ENCODE assay signal across 1 cellular context in the genomic region with DNA sequence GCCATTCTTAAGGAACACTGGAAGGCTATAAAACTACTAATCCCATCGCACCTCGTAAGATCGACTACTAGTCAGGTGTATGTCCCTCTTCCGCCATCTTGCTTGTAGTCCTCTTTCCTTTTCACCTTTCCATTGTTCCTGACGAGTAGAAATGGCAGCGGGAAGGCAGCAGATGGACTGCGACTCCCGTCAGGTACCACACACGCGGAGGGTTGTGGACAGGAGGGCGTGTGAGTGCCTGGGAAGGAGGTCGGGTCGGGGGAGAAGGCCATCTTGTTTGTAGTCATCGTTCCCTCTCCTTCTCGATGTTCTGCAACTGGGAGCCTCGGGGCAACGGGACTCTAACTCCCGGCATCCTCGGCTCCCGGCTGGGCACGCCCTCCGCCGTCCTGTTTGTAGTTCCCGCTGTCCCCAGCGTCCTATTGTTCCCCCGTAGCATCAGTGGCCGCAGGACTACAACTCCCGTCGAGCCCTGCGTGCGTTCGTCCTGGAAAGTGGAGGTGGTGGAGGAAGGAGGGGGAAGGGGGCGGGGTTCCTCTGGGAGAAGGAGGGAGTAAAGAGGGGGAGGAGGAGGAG.
A peak's percentile ranks its signal among the peaks of the same experiment; 100 is the strongest.
TF ChIP-seq lines count a peak whose summit lies in the region.

No MANE protein-coding gene starts in this region.

TF ChIP-seq in GM12878, 131 proteins besides CTCF, POLR2A, EP300 and RAD21 (continued from another document and continues in another):
- TF ChIP-seq, protein P1, sequence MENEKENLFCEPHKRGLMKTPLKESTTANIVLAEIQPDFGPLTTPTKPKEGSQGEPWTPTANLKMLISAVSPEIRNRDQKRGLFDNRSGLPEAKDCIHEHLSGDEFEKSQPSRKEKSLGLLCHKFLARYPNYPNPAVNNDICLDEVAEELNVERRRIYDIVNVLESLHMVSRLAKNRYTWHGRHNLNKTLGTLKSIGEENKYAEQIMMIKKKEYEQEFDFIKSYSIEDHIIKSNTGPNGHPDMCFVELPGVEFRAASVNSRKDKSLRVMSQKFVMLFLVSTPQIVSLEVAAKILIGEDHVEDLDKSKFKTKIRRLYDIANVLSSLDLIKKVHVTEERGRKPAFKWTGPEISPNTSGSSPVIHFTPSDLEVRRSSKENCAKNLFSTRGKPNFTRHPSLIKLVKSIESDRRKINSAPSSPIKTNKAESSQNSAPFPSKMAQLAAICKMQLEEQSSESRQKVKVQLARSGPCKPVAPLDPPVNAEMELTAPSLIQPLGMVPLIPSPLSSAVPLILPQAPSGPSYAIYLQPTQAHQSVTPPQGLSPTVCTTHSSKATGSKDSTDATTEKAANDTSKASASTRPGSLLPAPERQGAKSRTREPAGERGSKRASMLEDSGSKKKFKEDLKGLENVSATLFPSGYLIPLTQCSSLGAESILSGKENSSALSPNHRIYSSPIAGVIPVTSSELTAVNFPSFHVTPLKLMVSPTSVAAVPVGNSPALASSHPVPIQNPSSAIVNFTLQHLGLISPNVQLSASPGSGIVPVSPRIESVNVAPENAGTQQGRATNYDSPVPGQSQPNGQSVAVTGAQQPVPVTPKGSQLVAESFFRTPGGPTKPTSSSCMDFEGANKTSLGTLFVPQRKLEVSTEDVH (IDR thresholded peaks at IDR 0.05; ENCODE audit: low read depth, partially characterized antibody), result no peak
- no peak for TF ChIP-seq TCF7 (IDR thresholded peaks at IDR 0.05; ENCODE audit: borderline replicate concordance)
- peak; percentile 16; the same call in 1 of the 2 replicates for TF ChIP-seq SMARCA5 (IDR thresholded peaks at IDR 0.05)
- TF ChIP-seq ZBED1 (IDR thresholded peaks at IDR 0.05; ENCODE audit: borderline replicate concordance), result no peak
- no peak for TF ChIP-seq NRF1 (conservative IDR thresholded peaks at IDR 0.05; ENCODE audit: low read depth, low read length)
- TF ChIP-seq EGR1 (IDR thresholded peaks at IDR 0.05; ENCODE audit: borderline replicate concordance in 1 of 2, low read depth in 2 of 2, low read length in 2 of 2), result peak in 1 of 2 experiments; percentile 72; a peak in 1 of 3 replicates
- TF ChIP-seq, protein P2, sequence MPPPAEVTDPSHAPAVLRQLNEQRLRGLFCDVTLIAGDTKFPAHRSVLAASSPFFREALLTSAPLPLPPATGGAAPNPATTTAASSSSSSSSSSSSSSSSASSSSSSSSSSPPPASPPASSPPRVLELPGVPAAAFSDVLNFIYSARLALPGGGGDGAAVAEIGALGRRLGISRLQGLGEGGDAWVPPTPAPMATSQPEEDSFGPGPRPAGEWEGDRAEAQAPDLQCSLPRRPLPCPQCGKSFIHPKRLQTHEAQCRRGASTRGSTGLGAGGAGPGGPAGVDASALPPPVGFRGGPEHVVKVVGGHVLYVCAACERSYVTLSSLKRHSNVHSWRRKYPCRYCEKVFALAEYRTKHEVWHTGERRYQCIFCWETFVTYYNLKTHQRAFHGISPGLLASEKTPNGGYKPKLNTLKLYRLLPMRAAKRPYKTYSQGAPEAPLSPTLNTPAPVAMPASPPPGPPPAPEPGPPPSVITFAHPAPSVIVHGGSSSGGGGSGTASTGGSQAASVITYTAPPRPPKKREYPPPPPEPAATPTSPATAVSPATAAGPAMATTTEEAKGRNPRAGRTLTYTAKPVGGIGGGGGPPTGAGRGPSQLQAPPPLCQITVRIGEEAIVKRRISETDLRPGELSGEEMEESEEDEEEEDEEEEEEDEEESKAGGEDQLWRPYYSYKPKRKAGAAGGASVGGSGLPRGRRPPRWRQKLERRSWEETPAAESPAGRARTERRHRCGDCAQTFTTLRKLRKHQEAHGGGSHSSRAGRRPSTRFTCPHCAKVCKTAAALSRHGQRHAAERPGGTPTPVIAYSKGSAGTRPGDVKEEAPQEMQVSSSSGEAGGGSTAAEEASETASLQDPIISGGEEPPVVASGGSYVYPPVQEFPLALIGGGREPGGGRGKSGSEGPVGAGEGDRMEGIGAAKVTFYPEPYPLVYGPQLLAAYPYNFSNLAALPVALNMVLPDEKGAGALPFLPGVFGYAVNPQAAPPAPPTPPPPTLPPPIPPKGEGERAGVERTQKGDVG (CRISPR knock-in tag; IDR thresholded peaks at IDR 0.05), result no peak
- TF ChIP-seq CREM (IDR thresholded peaks at IDR 0.05; ENCODE audit: low read depth), result peak; percentile 96
- TF ChIP-seq CHD2 (IDR thresholded peaks at IDR 0.05; ENCODE audit: borderline replicate concordance, low read depth, low read length), result peak; percentile 87
- peak; percentile 14; the same call in 1 of the 2 replicates for TF ChIP-seq IRF4 (IDR thresholded peaks at IDR 0.05; ENCODE audit: low read depth, low read length)
- no peak for TF ChIP-seq POU2F2 (IDR thresholded peaks at IDR 0.05; ENCODE audit: borderline replicate concordance, low read depth, low read length)
- TF ChIP-seq SUZ12 (IDR thresholded peaks at IDR 0.05; ENCODE audit: unreplicated experiment), result no peak
- no peak for TF ChIP-seq MEF2B (IDR thresholded peaks at IDR 0.05; ENCODE audit: partially characterized antibody, poor library complexity, severe bottlenecking)
- no peak for TF ChIP-seq STAT3 (IDR thresholded peaks at IDR 0.05; ENCODE audit: low read depth, low read length)
- TF ChIP-seq MYB (IDR thresholded peaks at IDR 0.05; ENCODE audit: borderline replicate concordance, low read depth, low read length), result no peak; the same call in 1 of the 2 replicates
- TF ChIP-seq HDAC6 (IDR thresholded peaks at IDR 0.05; ENCODE audit: unreplicated experiment), result no peak
- no peak for TF ChIP-seq MXI1 (IDR thresholded peaks at IDR 0.05; ENCODE audit: low read depth, low read length)
- TF ChIP-seq, protein P3, sequence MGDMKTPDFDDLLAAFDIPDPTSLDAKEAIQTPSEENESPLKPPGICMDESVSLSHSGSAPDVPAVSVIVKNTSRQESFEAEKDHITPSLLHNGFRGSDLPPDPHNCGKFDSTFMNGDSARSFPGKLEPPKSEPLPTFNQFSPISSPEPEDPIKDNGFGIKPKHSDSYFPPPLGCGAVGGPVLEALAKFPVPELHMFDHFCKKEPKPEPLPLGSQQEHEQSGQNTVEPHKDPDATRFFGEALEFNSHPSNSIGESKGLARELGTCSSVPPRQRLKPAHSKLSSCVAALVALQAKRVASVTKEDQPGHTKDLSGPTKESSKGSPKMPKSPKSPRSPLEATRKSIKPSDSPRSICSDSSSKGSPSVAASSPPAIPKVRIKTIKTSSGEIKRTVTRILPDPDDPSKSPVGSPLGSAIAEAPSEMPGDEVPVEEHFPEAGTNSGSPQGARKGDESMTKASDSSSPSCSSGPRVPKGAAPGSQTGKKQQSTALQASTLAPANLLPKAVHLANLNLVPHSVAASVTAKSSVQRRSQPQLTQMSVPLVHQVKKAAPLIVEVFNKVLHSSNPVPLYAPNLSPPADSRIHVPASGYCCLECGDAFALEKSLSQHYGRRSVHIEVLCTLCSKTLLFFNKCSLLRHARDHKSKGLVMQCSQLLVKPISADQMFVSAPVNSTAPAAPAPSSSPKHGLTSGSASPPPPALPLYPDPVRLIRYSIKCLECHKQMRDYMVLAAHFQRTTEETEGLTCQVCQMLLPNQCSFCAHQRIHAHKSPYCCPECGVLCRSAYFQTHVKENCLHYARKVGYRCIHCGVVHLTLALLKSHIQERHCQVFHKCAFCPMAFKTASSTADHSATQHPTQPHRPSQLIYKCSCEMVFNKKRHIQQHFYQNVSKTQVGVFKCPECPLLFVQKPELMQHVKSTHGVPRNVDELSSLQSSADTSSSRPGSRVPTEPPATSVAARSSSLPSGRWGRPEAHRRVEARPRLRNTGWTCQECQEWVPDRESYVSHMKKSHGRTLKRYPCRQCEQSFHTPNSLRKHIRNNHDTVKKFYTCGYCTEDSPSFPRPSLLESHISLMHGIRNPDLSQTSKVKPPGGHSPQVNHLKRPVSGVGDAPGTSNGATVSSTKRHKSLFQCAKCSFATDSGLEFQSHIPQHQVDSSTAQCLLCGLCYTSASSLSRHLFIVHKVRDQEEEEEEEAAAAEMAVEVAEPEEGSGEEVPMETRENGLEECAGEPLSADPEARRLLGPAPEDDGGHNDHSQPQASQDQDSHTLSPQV (IDR thresholded peaks at IDR 0.05), result peak; percentile 99
- TF ChIP-seq, protein P4, sequence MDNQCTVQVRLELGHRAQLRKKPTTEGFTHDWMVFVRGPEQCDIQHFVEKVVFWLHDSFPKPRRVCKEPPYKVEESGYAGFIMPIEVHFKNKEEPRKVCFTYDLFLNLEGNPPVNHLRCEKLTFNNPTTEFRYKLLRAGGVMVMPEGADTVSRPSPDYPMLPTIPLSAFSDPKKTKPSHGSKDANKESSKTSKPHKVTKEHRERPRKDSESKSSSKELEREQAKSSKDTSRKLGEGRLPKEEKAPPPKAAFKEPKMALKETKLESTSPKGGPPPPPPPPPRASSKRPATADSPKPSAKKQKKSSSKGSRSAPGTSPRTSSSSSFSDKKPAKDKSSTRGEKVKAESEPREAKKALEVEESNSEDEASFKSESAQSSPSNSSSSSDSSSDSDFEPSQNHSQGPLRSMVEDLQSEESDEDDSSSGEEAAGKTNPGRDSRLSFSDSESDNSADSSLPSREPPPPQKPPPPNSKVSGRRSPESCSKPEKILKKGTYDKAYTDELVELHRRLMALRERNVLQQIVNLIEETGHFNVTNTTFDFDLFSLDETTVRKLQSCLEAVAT (IDR thresholded peaks at IDR 0.05), result peak; percentile 99
- TF ChIP-seq, protein P5, sequence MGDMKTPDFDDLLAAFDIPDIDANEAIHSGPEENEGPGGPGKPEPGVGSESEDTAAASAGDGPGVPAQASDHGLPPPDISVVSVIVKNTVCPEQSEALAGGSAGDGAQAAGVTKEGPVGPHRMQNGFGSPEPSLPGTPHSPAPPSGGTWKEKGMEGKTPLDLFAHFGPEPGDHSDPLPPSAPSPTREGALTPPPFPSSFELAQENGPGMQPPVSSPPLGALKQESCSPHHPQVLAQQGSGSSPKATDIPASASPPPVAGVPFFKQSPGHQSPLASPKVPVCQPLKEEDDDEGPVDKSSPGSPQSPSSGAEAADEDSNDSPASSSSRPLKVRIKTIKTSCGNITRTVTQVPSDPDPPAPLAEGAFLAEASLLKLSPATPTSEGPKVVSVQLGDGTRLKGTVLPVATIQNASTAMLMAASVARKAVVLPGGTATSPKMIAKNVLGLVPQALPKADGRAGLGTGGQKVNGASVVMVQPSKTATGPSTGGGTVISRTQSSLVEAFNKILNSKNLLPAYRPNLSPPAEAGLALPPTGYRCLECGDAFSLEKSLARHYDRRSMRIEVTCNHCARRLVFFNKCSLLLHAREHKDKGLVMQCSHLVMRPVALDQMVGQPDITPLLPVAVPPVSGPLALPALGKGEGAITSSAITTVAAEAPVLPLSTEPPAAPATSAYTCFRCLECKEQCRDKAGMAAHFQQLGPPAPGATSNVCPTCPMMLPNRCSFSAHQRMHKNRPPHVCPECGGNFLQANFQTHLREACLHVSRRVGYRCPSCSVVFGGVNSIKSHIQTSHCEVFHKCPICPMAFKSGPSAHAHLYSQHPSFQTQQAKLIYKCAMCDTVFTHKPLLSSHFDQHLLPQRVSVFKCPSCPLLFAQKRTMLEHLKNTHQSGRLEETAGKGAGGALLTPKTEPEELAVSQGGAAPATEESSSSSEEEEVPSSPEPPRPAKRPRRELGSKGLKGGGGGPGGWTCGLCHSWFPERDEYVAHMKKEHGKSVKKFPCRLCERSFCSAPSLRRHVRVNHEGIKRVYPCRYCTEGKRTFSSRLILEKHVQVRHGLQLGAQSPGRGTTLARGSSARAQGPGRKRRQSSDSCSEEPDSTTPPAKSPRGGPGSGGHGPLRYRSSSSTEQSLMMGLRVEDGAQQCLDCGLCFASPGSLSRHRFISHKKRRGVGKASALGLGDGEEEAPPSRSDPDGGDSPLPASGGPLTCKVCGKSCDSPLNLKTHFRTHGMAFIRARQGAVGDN (IDR thresholded peaks at IDR 0.05), result no peak
- no peak for TF ChIP-seq TCF12 (IDR thresholded peaks at IDR 0.05; ENCODE audit: low read depth, low read length)
- TF ChIP-seq ZNF24 (IDR thresholded peaks at IDR 0.05), result no peak
- TF ChIP-seq, protein P6, sequence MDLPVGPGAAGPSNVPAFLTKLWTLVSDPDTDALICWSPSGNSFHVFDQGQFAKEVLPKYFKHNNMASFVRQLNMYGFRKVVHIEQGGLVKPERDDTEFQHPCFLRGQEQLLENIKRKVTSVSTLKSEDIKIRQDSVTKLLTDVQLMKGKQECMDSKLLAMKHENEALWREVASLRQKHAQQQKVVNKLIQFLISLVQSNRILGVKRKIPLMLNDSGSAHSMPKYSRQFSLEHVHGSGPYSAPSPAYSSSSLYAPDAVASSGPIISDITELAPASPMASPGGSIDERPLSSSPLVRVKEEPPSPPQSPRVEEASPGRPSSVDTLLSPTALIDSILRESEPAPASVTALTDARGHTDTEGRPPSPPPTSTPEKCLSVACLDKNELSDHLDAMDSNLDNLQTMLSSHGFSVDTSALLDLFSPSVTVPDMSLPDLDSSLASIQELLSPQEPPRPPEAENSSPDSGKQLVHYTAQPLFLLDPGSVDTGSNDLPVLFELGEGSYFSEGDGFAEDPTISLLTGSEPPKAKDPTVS (IDR thresholded peaks at IDR 0.05; ENCODE audit: low read depth, low read length), result no peak
- TF ChIP-seq TARDBP (IDR thresholded peaks at IDR 0.05; ENCODE audit: borderline replicate concordance), result peak; percentile 98
- TF ChIP-seq SREBF1 (IDR thresholded peaks at IDR 0.05; ENCODE audit: low read length), result peak; percentile 95
- TF ChIP-seq SP1 (IDR thresholded peaks at IDR 0.05; ENCODE audit: low read depth, low read length), result peak; percentile 90
- no peak for TF ChIP-seq MTA3 (IDR thresholded peaks at IDR 0.05; ENCODE audit: borderline replicate concordance, low read length)
- peak; percentile 43 to 64; a peak in 3 of 4 replicates for TF ChIP-seq IKZF2 (IDR thresholded peaks at IDR 0.05)
- TF ChIP-seq ESRRA (IDR thresholded peaks at IDR 0.05; ENCODE audit: low read length), result peak; percentile 81; the same call in 1 of the 2 replicates
- no peak for TF ChIP-seq GATAD2B (conservative IDR thresholded peaks at IDR 0.05; ENCODE audit: low read depth)
- TF ChIP-seq SIN3A (IDR thresholded peaks at IDR 0.05; ENCODE audit: low read depth, low read length), result no peak; the same call in 1 of the 2 replicates
- peak; percentile 93 for TF ChIP-seq HCFC1 (IDR thresholded peaks at IDR 0.05; ENCODE audit: low read length)
- peak; percentile 19; the same call in 1 of the 2 replicates for TF ChIP-seq SMAD5 (IDR thresholded peaks at IDR 0.05; ENCODE audit: low read depth)
- no peak for TF ChIP-seq GABPA (IDR thresholded peaks at IDR 0.05; ENCODE audit: low read depth)
- TF ChIP-seq MTA2 (IDR thresholded peaks at IDR 0.05; ENCODE audit: low read depth), result no peak
- no peak for TF ChIP-seq STAT1 (conservative IDR thresholded peaks at IDR 0.05)
- peak; percentile 92 for TF ChIP-seq RELA (IDR thresholded peaks at IDR 0.05; ENCODE audit: borderline replicate concordance, partially characterized antibody)
- TF ChIP-seq ZNF207 (IDR thresholded peaks at IDR 0.05; ENCODE audit: borderline replicate concordance), result peak; percentile 70
